7 cellular contexts compared by ENCODE assay signal in the genomic region with DNA sequence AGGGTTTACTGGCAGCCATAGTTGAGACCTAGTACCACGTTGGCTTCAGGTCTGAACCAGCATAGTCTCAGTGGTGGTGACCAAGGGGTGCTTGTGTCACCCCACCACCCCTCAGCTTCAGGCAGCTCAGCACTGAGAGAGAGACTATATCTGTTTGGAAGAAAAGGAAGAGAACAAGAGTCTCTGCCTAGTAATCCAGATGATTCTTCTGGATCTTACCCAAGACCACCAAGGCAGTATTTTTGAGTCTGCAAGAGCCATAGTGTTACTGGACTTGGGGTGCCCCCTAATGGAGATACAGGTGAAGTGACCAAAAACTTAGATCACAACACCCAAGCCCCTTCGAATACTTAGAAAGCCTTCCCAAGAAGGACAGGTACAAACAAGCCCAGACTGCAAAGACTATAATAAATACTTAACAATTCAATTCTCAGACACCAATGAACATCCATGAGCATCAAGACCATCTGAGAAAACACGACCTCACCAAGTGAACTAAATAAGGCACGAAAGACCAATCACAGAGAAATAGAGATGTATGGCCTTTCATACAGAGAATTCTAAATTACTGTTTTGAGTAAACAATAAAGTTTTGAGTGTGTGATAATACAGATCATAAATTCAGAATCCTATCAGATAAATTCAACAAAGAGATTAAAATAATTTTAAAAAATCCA.
DNase-seq lines count a peak whose midpoint lies in the region; ATAC-seq, FAIRE-seq and TF ChIP-seq lines count a peak whose summit lies in the region.

No MANE protein-coding gene starts in this region.

- no peaks in the 10 kb centered on the region for H3F3A ChIP-seq in PC-3 (ENCODE audit: low read length, unreplicated experiment)

- H3K9ac ChIP-seq in PC-3 (ENCODE audit: low read length): no peak overlapping the region
- no peak overlapping the region for H3K9ac ChIP-seq in keratinocyte (ENCODE audit: control insufficient read depth, extremely low read depth, insufficient read depth, low read length)

- intact Hi-C loops in PC-3 (cut with micrococcal nuclease): loop anchor here (1.0 kb wide), 2 partner anchors 130 to 264 kb away; no protein-coding TSS in a partner anchor

- no peak overlapping the region for H2AFZ ChIP-seq in PC-3 (ENCODE audit: low read length)
- H2AFZ ChIP-seq in keratinocyte (ENCODE audit: control insufficient read depth, low read length): no peak overlapping the region

- H3K79me2 ChIP-seq in PC-3 (ENCODE audit: low read length): no peaks in the 10 kb centered on the region
- H3K79me2 ChIP-seq in keratinocyte (ENCODE audit: control insufficient read depth, insufficient read depth, low read length): no peaks in the 10 kb centered on the region

- H3K4me2 ChIP-seq in PC-3 (ENCODE audit: low read length): no peak overlapping the region
- H3K4me2 ChIP-seq in keratinocyte (ENCODE audit: control insufficient read depth, extremely low read depth, insufficient read depth, low read depth, low read length): no peak overlapping the region

- no peaks in the 10 kb centered on the region for H3K27me3 ChIP-seq in PC-3 (ENCODE audit: low read length)
- H3K27me3 ChIP-seq in keratinocyte (ENCODE audit: control insufficient read depth, extremely low read depth, insufficient read depth, low read length): no peaks in the 10 kb centered on the region

- peaks cover 0 to 2% of the 10 kb centered on the region in 2 donors for H3K4me1 Mint-ChIP-seq in stimulated activated naive B cell treated with anti-CD40 and anti-IgM and Interleukin-4, amounts not matched to agents 10 μg/mL and 1 μg/mL and 100 μg/mL, for 72 hours

- H3K36me3 ChIP-seq in PC-3 (ENCODE audit: low read depth, low read length) (no peaks in the 10 kb centered on the region), keratinocyte (ENCODE audit: control insufficient read depth in 2 of 2, extremely low read depth in 1 of 2, insufficient read depth in 2 of 2, low read length in 2 of 2) (no peaks in the 10 kb centered on the region)

- H3K36me3 Mint-ChIP-seq in stimulated activated naive B cell treated with anti-CD40 and anti-IgM and Interleukin-4, amounts not matched to agents 10 μg/mL and 1 μg/mL and 100 μg/mL, for 72 hours: peaks cover 3% of the 10 kb centered on the region in 2 donors

- H3K27me3 Mint-ChIP-seq in stimulated activated naive B cell treated with anti-CD40 and anti-IgM and Interleukin-4, amounts not matched to agents 10 μg/mL and 1 μg/mL and 100 μg/mL, for 72 hours: peaks cover 17 to 21% of the 10 kb centered on the region in 2 donors

- H3K4me3 ChIP-seq in PC-3 (ENCODE audit: low read length) (no peak overlapping the region), keratinocyte (ENCODE audit: control insufficient read depth in 2 of 3, extremely low read depth in 1 of 3, insufficient read depth in 2 of 3, low read depth in 1 of 3, low read length in 3 of 3) (no peak overlapping the region), coronary artery (no peak overlapping the region)

- no peak overlapping the region for H3K27ac Mint-ChIP-seq in stimulated activated naive B cell treated with anti-CD40 and anti-IgM and Interleukin-4, amounts not matched to agents 10 μg/mL and 1 μg/mL and 100 μg/mL, for 72 hours

- H4K20me1 ChIP-seq in PC-3 (ENCODE audit: low read length) (no peaks in the 10 kb centered on the region), keratinocyte (ENCODE audit: control insufficient read depth, extremely low read depth, insufficient read depth, low read length) (no peaks in the 10 kb centered on the region)

- dilution Hi-C loops in keratinocyte (cut with MboI; ENCODE audit: extremely low pct_ligation_motif_present, low sequenced_read_pairs): loop anchor here (25.0 kb wide), 1 partner anchor 147 kb away; no protein-coding TSS in a partner anchor

- peak; percentile 85 for FAIRE-seq in keratinocyte (lab: Jason Lieb, UNC)

- peak; percentile 81 for TF ChIP-seq CTCF in PC-3 (conservative IDR thresholded peaks at IDR 0.05; ENCODE audit: low read depth, low read length)
- peak; percentile 58 to 63 (median 61) for TF ChIP-seq CTCF in keratinocyte (optimal IDR thresholded peaks at IDR 0.05 in 1 of 3, IDR thresholded peaks at IDR 0.05 in 1 of 3, conservative IDR thresholded peaks at IDR 0.05 in 1 of 3; ENCODE audit: extremely low read depth in 1 of 3, insufficient read depth in 2 of 3, low read length in 3 of 3)
- TF ChIP-seq CTCF in coronary artery (IDR thresholded peaks at IDR 0.05): no peak

- no peak overlapping the region for H3K4me3 Mint-ChIP-seq in stimulated activated naive B cell treated with anti-CD40 and anti-IgM and Interleukin-4, amounts not matched to agents 10 μg/mL and 1 μg/mL and 100 μg/mL, for 72 hours

- POLR2A ChIA-PET in PC-3 (lab: Charles Lee; ENCODE audit: unreplicated experiment): no interaction called here

- H3K4me1 ChIP-seq in PC-3 (ENCODE audit: insufficient read depth, low read length): peaks cover 10% of the 10 kb centered on the region
- H3K4me1 ChIP-seq in keratinocyte (ENCODE audit: control insufficient read depth, extremely low read depth, insufficient read depth, low read length): peaks cover 39% of the 10 kb centered on the region

- H3K27ac ChIP-seq in PC-3 (ENCODE audit: low read length): no peak overlapping the region
- H3K27ac ChIP-seq in keratinocyte (ENCODE audit: control insufficient read depth, insufficient read depth, low read length): no peak overlapping the region
- no peak overlapping the region for H3K27ac ChIP-seq in coronary artery

- peaks cover 8 to 10% of the 10 kb centered on the region in 2 donors for H3K9me3 Mint-ChIP-seq in stimulated activated naive B cell treated with anti-CD40 and anti-IgM and Interleukin-4, amounts not matched to agents 10 μg/mL and 1 μg/mL and 100 μg/mL, for 72 hours

- peak; percentile 32 for DNase-seq in GM03348 (ENCODE audit: low spot score)
- peak; percentile 59 for DNase-seq in PC-3
- peak; percentile 67 for DNase-seq in astrocyte of the hippocampus (ENCODE audit: low read depth, low spot score)
- DNase-seq in keratinocyte (ENCODE audit: low read depth, low spot score): no peak
- DNase-seq in stimulated activated naive B cell treated with anti-CD40 and anti-IgM and Interleukin-4, amounts not matched to agents 10 μg/mL and 1 μg/mL and 100 μg/mL, for 72 hours: peak; percentile 17
- DNase-seq in coronary artery (ENCODE audit: low spot score): no peak

- H3K9me1 ChIP-seq in keratinocyte (ENCODE audit: control insufficient read depth, extremely low read depth, insufficient read depth, low read length): no peaks in the 10 kb centered on the region

- H3K9me2 ChIP-seq in PC-3 (replicated peaks; ENCODE audit: low read length): no peaks in the 10 kb centered on the region

- H3K9me3 ChIP-seq in PC-3 (ENCODE audit: low read length) (no peaks in the 10 kb centered on the region), keratinocyte (ENCODE audit: control insufficient read depth, low read depth, low read length) (no peaks in the 10 kb centered on the region)

- no TSS peak for BruUV-seq in PC-3 (replicated peaks; lab: Mats Ljungman, UMichigan)

- CTCF ChIA-PET in PC-3 (lab: Charles Lee): no interaction called here

- peak; percentile 76 for ATAC-seq in HG02759 (IDR thresholded peaks at IDR 0.05; ENCODE audit: unreplicated experiment)
- ATAC-seq in PC-3: peak; percentile 51; the same call in 1 of the 2 replicates
- peak; percentile 53 to 66 for ATAC-seq in stimulated activated naive B cell treated with anti-CD40 and anti-IgM and Interleukin-4, amounts not matched to agents 10 μg/mL and 1 μg/mL and 100 μg/mL, for 72 hours (replicated peaks)

Comparison
In these comparisons a context has a peak if more than half of its experiments do, and no peak if none do; other contexts are left out.
1. DNase-seq: peak in GM03348 (single experiment), PC-3 (single experiment), astrocyte of the hippocampus (single experiment) and stimulated activated naive B cell treated with anti-CD40 and anti-IgM and Interleukin-4, amounts not matched to agents 10 μg/mL and 1 μg/mL and 100 μg/mL, for 72 hours (single experiment); none in keratinocyte (single experiment) and coronary artery (single experiment).
2. Peak in every context shown above with its lines, with median percentiles within 50 percentile points of each other: ATAC-seq.